Comparison of ENCODE assay signal across 11 cellular contexts in the genomic region with DNA sequence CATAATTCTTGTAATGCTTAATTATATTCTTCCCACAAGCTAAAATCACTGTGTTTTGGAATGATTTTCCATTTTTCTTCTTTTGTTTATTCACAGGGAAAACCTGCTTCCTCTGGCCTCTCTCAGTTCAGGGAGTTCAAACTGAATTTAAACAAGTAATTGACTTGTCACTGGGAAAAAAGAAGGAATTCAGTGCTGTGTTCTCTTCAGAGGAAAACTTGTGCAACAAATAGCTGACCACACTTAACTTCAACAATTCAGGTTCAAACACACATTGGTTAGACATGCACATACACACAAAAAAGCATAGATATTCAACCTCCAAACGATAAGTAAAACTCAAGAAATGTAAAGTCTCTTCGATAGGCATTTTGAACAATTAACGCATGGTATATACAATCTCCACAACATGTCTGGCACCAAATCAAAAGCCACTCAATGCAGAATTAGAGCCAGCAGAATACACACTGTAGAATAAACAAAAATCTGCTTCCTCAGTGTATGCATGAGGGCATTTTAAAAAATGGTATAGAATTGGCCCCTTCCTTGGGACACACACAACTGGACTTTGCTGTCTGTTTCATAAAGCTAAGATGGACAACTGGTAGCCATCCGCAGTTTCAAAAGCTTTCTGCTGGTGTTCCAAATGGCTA.
DNase-seq lines count a peak whose midpoint lies in the region; ATAC-seq and TF ChIP-seq lines count a peak whose summit lies in the region.
"Had no signal": no experiment of that assay in that cellular context is flagged by ENCODE, and none has a peak within 500 bp of the region (broad histone marks: within the 10 kb centered on the region; RNA-seq: fewer than 3 reads in every experiment).

No MANE protein-coding gene starts in this region.

- no peak overlapping the region for H3K18ac ChIP-seq in mesendoderm (ENCODE audit: low read length)

- no peak overlapping the region for H3K56ac ChIP-seq in mesendoderm (ENCODE audit: low read length)

- H3K79me1 ChIP-seq in mesendoderm (ENCODE audit: low read length) = peaks cover 5% of the 10 kb centered on the region

- H3K4me3 ChIP-seq in astrocyte of the spinal cord (ENCODE audit: low read depth, low read length) = peak overlapping the region; percentile 33
- no peak overlapping the region for H3K4me3 ChIP-seq in mesendoderm (ENCODE audit: low read length)

- no peak overlapping the region for H2AK5ac ChIP-seq in mesendoderm (ENCODE audit: low read length)

- no peak overlapping the region for H2BK5ac ChIP-seq in mesendoderm (ENCODE audit: low read length)

- no peak overlapping the region for H3K9ac ChIP-seq in mesendoderm (ENCODE audit: low read length)

- peaks cover 8 to 9% of the 10 kb centered on the region in 2 donors for H3K27me3 Mint-ChIP-seq in natural killer cell (ENCODE audit: low read depth in 2 of 2)
- peaks cover 13 to 20% of the 10 kb centered on the region in 2 donors for H3K27me3 Mint-ChIP-seq in natural killer cell treated with Interleukin-12 subunit alpha and Interleukin-12 subunit beta and Interleukin-15 and Interleukin-18, amount 100 ng/mL, for 72 hours

- no peaks in the 10 kb centered on the region for H3K4me1 ChIP-seq in mesendoderm (ENCODE audit: control insufficient read depth, low read depth, low read length)

- TF ChIP-seq CTCF in natural killer cell (IDR thresholded peaks at IDR 0.05) (no peak), astrocyte of the spinal cord (IDR thresholded peaks at IDR 0.05; ENCODE audit: low read depth, low read length) (no peak)

- H3K36me3 ChIP-seq in mesendoderm (ENCODE audit: control insufficient read depth, insufficient read depth, low read length) = no peaks in the 10 kb centered on the region

- no peaks in the 10 kb centered on the region for H3K9me3 Mint-ChIP-seq in natural killer cell
- H3K9me3 Mint-ChIP-seq in natural killer cell treated with Interleukin-12 subunit alpha and Interleukin-12 subunit beta and Interleukin-15 and Interleukin-18, amount 100 ng/mL, for 72 hours = no peaks in the 10 kb centered on the region

- H3K4me2 ChIP-seq in mesendoderm (ENCODE audit: low read length) = no peak overlapping the region

- no peak for DNase-seq in natural killer cell
- DNase-seq in natural killer cell treated with Interleukin-12 subunit alpha and Interleukin-12 subunit beta and Interleukin-15 and Interleukin-18, amount 100 ng/mL, for 72 hours (ENCODE audit: low spot score) = no peak
- DNase-seq in astrocyte of the spinal cord (ENCODE audit: low read depth, low spot score) = peak; percentile 52
- DNase-seq in mesendoderm = peak; percentile 24
- no peak for DNase-seq in RKO (ENCODE audit: low spot score)
- no peak for DNase-seq in ecto neural progenitor cell (ENCODE audit: low spot score)
- no peak for DNase-seq in NOMO-1 treated with dmso at 0.1 percent for 144 hours (lab: John Stamatoyannopoulos, UW; ENCODE audit: unreplicated experiment)
- DNase-seq in D341Med (ENCODE audit: low spot score) = no peak
- DNase-seq: DMS53, MV-4-11 had no signal

- peaks cover 20 to 27% of the 10 kb centered on the region in 2 donors for H3K4me1 Mint-ChIP-seq in natural killer cell
- peaks cover 11 to 16% of the 10 kb centered on the region in 2 donors for H3K4me1 Mint-ChIP-seq in natural killer cell treated with Interleukin-12 subunit alpha and Interleukin-12 subunit beta and Interleukin-15 and Interleukin-18, amount 100 ng/mL, for 72 hours (ENCODE audit: low read depth in 2 of 2)

- in situ Hi-C loops in astrocyte of the spinal cord (cut with HindIII; ENCODE audit: low sequenced_read_pairs) = no loop called here

- H3K4ac ChIP-seq in mesendoderm (ENCODE audit: low read depth, low read length) = no peak overlapping the region

- no peak overlapping the region for H4K8ac ChIP-seq in mesendoderm (ENCODE audit: low read depth, low read length)

- peak overlapping the region in 1 of 2 donors; percentile 2 for H3K27ac Mint-ChIP-seq in natural killer cell
- no peak overlapping the region for H3K27ac Mint-ChIP-seq in natural killer cell treated with Interleukin-12 subunit alpha and Interleukin-12 subunit beta and Interleukin-15 and Interleukin-18, amount 100 ng/mL, for 72 hours

- no peak overlapping the region for H2BK15ac ChIP-seq in mesendoderm (replicated peaks; ENCODE audit: low read depth)

- no peak for ATAC-seq in natural killer cell
- no peak for ATAC-seq in natural killer cell treated with Interleukin-12 subunit alpha and Interleukin-12 subunit beta and Interleukin-15 and Interleukin-18, amount 100 ng/mL, for 72 hours
- ATAC-seq: HCT116 had no signal

- H3K36me3 Mint-ChIP-seq in natural killer cell = no peaks in the 10 kb centered on the region
- no peaks in the 10 kb centered on the region for H3K36me3 Mint-ChIP-seq in natural killer cell treated with Interleukin-12 subunit alpha and Interleukin-12 subunit beta and Interleukin-15 and Interleukin-18, amount 100 ng/mL, for 72 hours

- no peaks in the 10 kb centered on the region for H3K27me3 ChIP-seq in mesendoderm (ENCODE audit: insufficient read depth, low read length, poor library complexity)

- H3K79me2 ChIP-seq in mesendoderm (ENCODE audit: control insufficient read depth, insufficient read depth, low read length) = no peaks in the 10 kb centered on the region

- no peak overlapping the region for H4K5ac ChIP-seq in mesendoderm (ENCODE audit: low read length)

- H2BK120ac ChIP-seq in mesendoderm (ENCODE audit: low read depth, low read length) = no peak overlapping the region

- H3K23ac ChIP-seq in mesendoderm (ENCODE audit: low read length) = no peak overlapping the region

- H3K27ac ChIP-seq in mesendoderm (ENCODE audit: low read depth, low read length) = no peak overlapping the region

- H3K4me3 Mint-ChIP-seq in natural killer cell = peak overlapping the region; percentile 63
- H3K4me3 Mint-ChIP-seq in natural killer cell treated with Interleukin-12 subunit alpha and Interleukin-12 subunit beta and Interleukin-15 and Interleukin-18, amount 100 ng/mL, for 72 hours = no peak overlapping the region

- intact Hi-C loops in natural killer cell (cut with micrococcal nuclease) = no loop called here

- no CpG with 5 or more reads among the region's 4 CpGs for WGBS in mesendoderm (ENCODE audit: extremely low coverage, insufficient coverage, low lambda C conversion rate)

Comparison
In these comparisons a context has a peak if more than half of its experiments do, and no peak if none do; other contexts are left out.
1. DNase-seq: peak in astrocyte of the spinal cord (single experiment) and mesendoderm (single experiment); none in natural killer cell (single experiment), natural killer cell treated with Interleukin-12 subunit alpha and Interleukin-12 subunit beta and Interleukin-15 and Interleukin-18, amount 100 ng/mL, for 72 hours (single experiment), RKO (single experiment), ecto neural progenitor cell (single experiment), NOMO-1 treated with dmso at 0.1 percent for 144 hours (single experiment) and D341Med (single experiment).